Comparison of ENCODE assay signal across 21 cellular contexts in genomic region chr11:121099364-121099763, GRCh38.
"Had no signal": no experiment of that assay in that cellular context is flagged by ENCODE, and none has a peak within 500 bp of the region (broad histone marks: within the 10 kb centered on the region; RNA-seq: fewer than 3 reads in every experiment).

No MANE protein-coding gene starts in this region.

- H3K9me3 ChIP-seq: MG63, Peyer's patch, SJCRH30 had no signal

- H3K4me1 ChIP-seq: SJCRH30 had no signal

- DNase-seq: Karpas-422, KG1, MG63, NCI-H1092, NCI-H1105 treated with DMSO at 0.1 percent for 48 hours, NCI-H1417 treated with DMSO at 0.1 percent for 48 hours, NCI-H1694, NCI-H187 treated with DMSO at 0.1 percent for 48 hours, NCI-H2029 treated with DMSO at 0.1 percent for 48 hours, NCI-H2171 treated with DMSO at 0.1 percent for 48 hours, NCI-H345, NCI-H446 treated with DMSO at 0.1 percent for 48 hours, NCI-H510A treated with DMSO at 0.1 percent for 48 hours, NCI-H526, NCI-H82, Peyer's patch, SHP77 treated with DMSO at 0.1 percent for 48 hours, SJCRH30, T-helper 1 cell had no signal

- ATAC-seq: Right ventricle myocardium inferior, SK-N-SH treated with all-trans-retinoic acid at 6 μM for 48 hours had no signal

- H3K27ac ChIP-seq: Peyer's patch, SJCRH30 had no signal

- H3K36me3 ChIP-seq: MG63, Peyer's patch, SJCRH30 had no signal

- H3K4me3 ChIP-seq: MG63, Peyer's patch, SJCRH30 had no signal

- H3K27me3 ChIP-seq: Peyer's patch, SJCRH30 had no signal
